Comparison of ENCODE assay signal across 8 cellular contexts in genomic region chr7:135335628-135336139, GRCh38.
DNase-seq lines count a peak whose midpoint lies in the region; ATAC-seq, FAIRE-seq and TF ChIP-seq lines count a peak whose summit lies in the region.

No MANE protein-coding gene starts in this region.

- peak; percentile 35; the same call in 1 of the 2 replicates for TF ChIP-seq CTCF in KMS-11 (conservative IDR thresholded peaks at IDR 0.05; ENCODE audit: low read depth, low read length)
- peak; percentile 88 for TF ChIP-seq CTCF in PC-9 (conservative IDR thresholded peaks at IDR 0.05)
- TF ChIP-seq CTCF in brain (conservative IDR thresholded peaks at IDR 0.05), result peak; percentile 80 to 89

- POLR2A ChIA-PET in PC-9 (lab: Charles Lee; ENCODE audit: unreplicated experiment), result interaction anchor here (0.6 kb wide), 1 partner anchor 85 kb away, joined by 3 read pairs; no protein-coding TSS in a partner anchor

- H3K9me3 ChIP-seq in BLaER1, result peaks cover 23% of the 10 kb centered on the region
- H3K9me3 ChIP-seq in PC-9 (ENCODE audit: insufficient read depth, low read depth), result no peaks in the 10 kb centered on the region

- H3K27ac ChIP-seq in BLaER1 (no peak overlapping the region), KMS-11 (no peak overlapping the region), PC-9 (no peak overlapping the region)

- peak; percentile 44 for ATAC-seq in stimulated activated effector memory CD8-positive, alpha-beta T cell treated with anti-CD3 and anti-CD28 coated beads, Interleukin-12 subunit alpha, Interleukin-12 subunit beta, amount 100 ng/mL, for 72 hours

- H3K4me3 ChIP-seq in BLaER1 (no peak overlapping the region), KMS-11 (IDR thresholded peaks at IDR 0.05; ENCODE audit: insufficient read depth, low read depth, low read length) (no peak overlapping the region), PC-9 (no peak overlapping the region)

- no peaks in the 10 kb centered on the region for H3K27me3 ChIP-seq in BLaER1
- H3K27me3 ChIP-seq in KMS-11 (ENCODE audit: insufficient read depth, low read depth), result no peaks in the 10 kb centered on the region
- H3K27me3 ChIP-seq in PC-9 (ENCODE audit: insufficient read depth, low read depth), result peaks cover 10% of the 10 kb centered on the region; the same call in 1 of the 2 replicates

- peaks cover 11% of the 10 kb centered on the region for H3K4me1 Mint-ChIP-seq in brain
- H3K4me1 Mint-ChIP-seq in stimulated activated effector memory CD8-positive, alpha-beta T cell treated with anti-CD3 and anti-CD28 coated beads, Interleukin-12 subunit alpha, Interleukin-12 subunit beta, amount 100 ng/mL, for 72 hours, result no peaks in the 10 kb centered on the region

- no peaks in the 10 kb centered on the region for H3K27me3 Mint-ChIP-seq in brain

- CTCF ChIA-PET in PC-9 (lab: Charles Lee), result interaction anchor here (0.6 to 2.2 kb wide), 5 partner anchors 22 to 1182 kb away, joined by 3 to 18 read pairs (median 4); no protein-coding TSS in a partner anchor

- no TSS peak for BruUV-seq in PC-9 (replicated peaks; lab: Mats Ljungman, UMichigan)

- H3K9ac ChIP-seq in BLaER1 (no peak overlapping the region), KMS-11 (no peak overlapping the region)

- no peaks in the 10 kb centered on the region for H3F3A ChIP-seq in PC-9 (ENCODE audit: insufficient read depth, low read depth)

- H3K27ac Mint-ChIP-seq in brain, result peak overlapping the region in 1 of 5 experiments; percentile 62
- no peak overlapping the region for H3K27ac Mint-ChIP-seq in stimulated activated effector memory CD8-positive, alpha-beta T cell treated with anti-CD3 and anti-CD28 coated beads, Interleukin-12 subunit alpha, Interleukin-12 subunit beta, amount 100 ng/mL, for 72 hours

- H3K36me3 ChIP-seq in BLaER1 (no peaks in the 10 kb centered on the region), KMS-11 (ENCODE audit: insufficient read depth) (no peaks in the 10 kb centered on the region), PC-9 (ENCODE audit: low read depth) (no peaks in the 10 kb centered on the region)

- H3K9me3 Mint-ChIP-seq in brain, result peaks cover 0 to 3% (median 2%) of the 10 kb centered on the region in 5 experiments
- no peaks in the 10 kb centered on the region for H3K9me3 Mint-ChIP-seq in stimulated activated effector memory CD8-positive, alpha-beta T cell treated with anti-CD3 and anti-CD28 coated beads, Interleukin-12 subunit alpha, Interleukin-12 subunit beta, amount 100 ng/mL, for 72 hours

- H3K4me1 ChIP-seq in BLaER1 (peaks cover 29% of the 10 kb centered on the region), KMS-11 (ENCODE audit: low read depth, poor library complexity, severe bottlenecking) (no peaks in the 10 kb centered on the region), PC-9 (replicated peaks; ENCODE audit: insufficient read depth) (no peaks in the 10 kb centered on the region)

- peak overlapping the region; percentile 73 for H3K4me2 ChIP-seq in BLaER1
- H3K4me2 ChIP-seq in KMS-11, result no peak overlapping the region
- no peak overlapping the region for H3K4me2 ChIP-seq in PC-9

- no peak overlapping the region for H3K4me3 Mint-ChIP-seq in brain
- no peak overlapping the region for H3K4me3 Mint-ChIP-seq in stimulated activated effector memory CD8-positive, alpha-beta T cell treated with anti-CD3 and anti-CD28 coated beads, Interleukin-12 subunit alpha, Interleukin-12 subunit beta, amount 100 ng/mL, for 72 hours

- H4K20me1 ChIP-seq in BLaER1 (no peaks in the 10 kb centered on the region), KMS-11 (ENCODE audit: insufficient read depth) (no peaks in the 10 kb centered on the region), PC-9 (ENCODE audit: insufficient read depth) (no peaks in the 10 kb centered on the region)

- H2AFZ ChIP-seq in KMS-11 (ENCODE audit: low read depth), result no peak overlapping the region
- H2AFZ ChIP-seq in PC-9, result no peak overlapping the region

- DNase-seq in GM19239 (ENCODE audit: insufficient read length, low spot score), result peak; percentile 31
- peak; percentile 73 to 87 for DNase-seq in PC-9
- peak; percentile 93 for DNase-seq in kidney tubule cell (ENCODE audit: low spot score)
- DNase-seq in stimulated activated effector memory CD8-positive, alpha-beta T cell treated with anti-CD3 and anti-CD28 coated beads, Interleukin-12 subunit alpha, Interleukin-12 subunit beta, amount 100 ng/mL, for 72 hours (ENCODE audit: low spot score in 2 of 2), result peak in 1 of 2 donors; percentile 53
- no peak for DNase-seq in dedifferentiated amniotic fluid mesenchymal stem cell (ENCODE audit: extremely low spot score)

- no peak for FAIRE-seq in GM19239 (lab: Jason Lieb, UNC)

- H3K36me3 Mint-ChIP-seq in brain, result no peaks in the 10 kb centered on the region
- no peaks in the 10 kb centered on the region for H3K36me3 Mint-ChIP-seq in stimulated activated effector memory CD8-positive, alpha-beta T cell treated with anti-CD3 and anti-CD28 coated beads, Interleukin-12 subunit alpha, Interleukin-12 subunit beta, amount 100 ng/mL, for 72 hours

- H3K9me2 ChIP-seq in PC-9 (ENCODE audit: insufficient read depth), result no peaks in the 10 kb centered on the region

- intact Hi-C loops in PC-9 (cut with micrococcal nuclease; ENCODE audit: unreplicated experiment), result loop anchor here (1.0 to 5.0 kb wide), 2 partner anchors 54 to 222 kb away; partner anchors contain the start of gene NUP205

- H3K79me2 ChIP-seq in KMS-11 (ENCODE audit: insufficient read depth, low read depth) (no peaks in the 10 kb centered on the region), PC-9 (ENCODE audit: low read depth) (no peaks in the 10 kb centered on the region)

Comparison
In these comparisons a context has a peak if more than half of its experiments do, and no peak if none do; other contexts are left out.
1. CTCF ChIP-seq: peak in every context shown above with its lines; median percentile 88 in PC-9; 84 in brain; 35 in KMS-11.